In genomic region chrX:1624861-1625215, GRCh38 we compare ENCODE assay signal across 1 cellular context.
TF ChIP-seq lines count a peak whose summit lies in the region.

No MANE protein-coding gene starts in this region.

TF ChIP-seq in GM12878, 131 proteins besides CTCF, POLR2A, EP300 and RAD21:
- 0 out of 2 replicates have a peak, but pooled peaks have one; percentile 31 for TF ChIP-seq TCF12 (IDR thresholded peaks at IDR 0.05; ENCODE audit: low read depth, low read length)
